In genomic region chr16:10944249-10945064, GRCh38 we compare ENCODE assay signal across 8 cellular contexts. TPM values are rescaled to one million over a fixed set of nuclear protein-coding genes. Genes with fewer than 3 reads are reported as not detected.
DNase-seq lines count a peak whose midpoint lies in the region; FAIRE-seq and TF ChIP-seq lines count a peak whose summit lies in the region.

TSS of gene CLEC16A (plus strand) at chr16:10944564. CDS start at chr16:10944718, 154 bp downstream.

- H2BK120ac ChIP-seq in neuronal stem cell (ENCODE audit: low read depth, low read length), result no peak within 1 kb of the TSS

- H2AK5ac ChIP-seq in neuronal stem cell (ENCODE audit: low read depth, low read length), result no peak within 1 kb of the TSS

- H3K36me3 Mint-ChIP-seq in HFFc6 (ENCODE audit: low read depth), result peaks cover 11% of the 10 kb centered on the region

- peak within 1 kb of the TSS; percentile 21 for H2BK5ac ChIP-seq in neuronal stem cell (ENCODE audit: low read length)

- no peak for FAIRE-seq in frontal cortex (lab: Jason Lieb, UNC)

- no peak within 1 kb of the TSS for H4K8ac ChIP-seq in neuronal stem cell (ENCODE audit: low read depth, low read length)

- H3K14ac ChIP-seq in neuronal stem cell (ENCODE audit: low read length), result peak within 1 kb of the TSS; percentile 82

- DNase-seq in GM04504 (ENCODE audit: low read depth) (peak; percentile 91), HFFc6 (peak; percentile 97), NB4 (ENCODE audit: low read depth) (peak; percentile 96), SK-N-DZ (ENCODE audit: low spot score) (peak; percentile 94), frontal cortex (ENCODE audit: low spot score in 2 of 2) (peak; percentile 96 to 98), neuronal stem cell (ENCODE audit: low spot score) (peak; percentile 93)
- peak; percentile 96 for DNase-seq in activated naive CD4-positive, alpha-beta T cell treated with Interleukin-2 at 50 U/mL for 16 hours

- H3K27ac Mint-ChIP-seq in HFFc6, result peak within 1 kb of the TSS; percentile 70

- peaks cover 3% of the 10 kb centered on the region for H3K27me3 Mint-ChIP-seq in HFFc6 (ENCODE audit: insufficient read depth)

- peaks cover 77% of the 10 kb centered on the region for H3K4me1 Mint-ChIP-seq in HFFc6 (ENCODE audit: low read depth)

- peaks cover 8% of the 10 kb centered on the region for H3K79me1 ChIP-seq in neuronal stem cell (ENCODE audit: low read depth, low read length)

- no peaks in the 10 kb centered on the region for H3K9me3 Mint-ChIP-seq in HFFc6

- peak within 1 kb of the TSS; percentile 94 for H3K18ac ChIP-seq in neuronal stem cell (ENCODE audit: low read length)

- WGBS in neuronal stem cell (ENCODE audit: extremely low coverage in 2 of 2, insufficient read length in 2 of 2, insufficient replicate concordance in 1 of 2), 2 donors, result no CpG with 5 or more reads among the region's 86 CpGs

- H4K91ac ChIP-seq in neuronal stem cell (ENCODE audit: low read depth, low read length, poor library complexity), result no peak within 1 kb of the TSS

- peak within 1 kb of the TSS; percentile 66 for H3K4me2 ChIP-seq in neuronal stem cell (ENCODE audit: insufficient read depth, low read length, poor library complexity, severe bottlenecking)

- peak within 1 kb of the TSS; percentile 86 for H3K9ac ChIP-seq in neuronal stem cell (ENCODE audit: low read depth, low read length, poor library complexity)
- H3K9ac ChIP-seq in subcutaneous abdominal adipose tissue (ENCODE audit: low read length in 5 of 5), result peak within 1 kb of the TSS; percentile 35 to 88 (median 70)

- H2BK12ac ChIP-seq in neuronal stem cell (ENCODE audit: low read length), result no peak within 1 kb of the TSS

- H3K23ac ChIP-seq in neuronal stem cell (ENCODE audit: low read depth, low read length, poor library complexity), result peak within 1 kb of the TSS; percentile 67

- TF ChIP-seq CTCF in HFFc6 (IDR thresholded peaks at IDR 0.05) (peak; percentile 57), NB4 (IDR thresholded peaks at IDR 0.05; ENCODE audit: low read depth, low read length) (no peak)

- TF ChIP-seq POLR2A in NB4 (IDR thresholded peaks at IDR 0.05; ENCODE audit: extremely low read depth, insufficient read length), result no peak

- peaks cover 2 to 12% of the 10 kb centered on the region in 2 donors for H3K36me3 ChIP-seq in neuronal stem cell (replicated peaks in 1 of 2; ENCODE audit: control insufficient read depth in 2 of 2, insufficient read depth in 2 of 2, low read length in 2 of 2)
- peaks cover 0 to 3% (median 0%) of the 10 kb centered on the region in 5 donors for H3K36me3 ChIP-seq in subcutaneous abdominal adipose tissue (ENCODE audit: control insufficient read depth in 5 of 5, insufficient read depth in 5 of 5, low read length in 5 of 5)

- H3K4me1 ChIP-seq in neuronal stem cell (ENCODE audit: control insufficient read depth in 2 of 2, insufficient read depth in 1 of 2, low read depth in 1 of 2, low read length in 2 of 2) (peaks cover 25 to 34% of the 10 kb centered on the region in 2 donors), subcutaneous abdominal adipose tissue (ENCODE audit: control insufficient read depth in 5 of 5, insufficient read depth in 5 of 5, low read length in 5 of 5) (peaks cover 21 to 67% (median 61%) of the 10 kb centered on the region in 5 donors)

- no peak within 1 kb of the TSS for H2BK15ac ChIP-seq in neuronal stem cell (ENCODE audit: low read length)

- peak within 1 kb of the TSS; percentile 92 for H3K4me3 Mint-ChIP-seq in HFFc6

- H3K9me3 ChIP-seq in neuronal stem cell (replicated peaks in 1 of 2; ENCODE audit: control insufficient read depth in 2 of 2, insufficient read depth in 1 of 2, low read depth in 1 of 2, low read length in 2 of 2) (no peaks in the 10 kb centered on the region), subcutaneous abdominal adipose tissue (ENCODE audit: control insufficient read depth in 5 of 5, low read length in 5 of 5) (no peaks in the 10 kb centered on the region)

- peak within 1 kb of the TSS; percentile 65 for H3K4me3 ChIP-seq in NB4 (ENCODE audit: low read depth, low read length)
- peak within 1 kb of the TSS; percentile 72 to 97 for H3K4me3 ChIP-seq in neuronal stem cell (ENCODE audit: low read length in 2 of 2)
- peak within 1 kb of the TSS; percentile 80 to 86 (median 83) for H3K4me3 ChIP-seq in subcutaneous abdominal adipose tissue (ENCODE audit: low read depth in 1 of 5, low read length in 5 of 5)

- H2AFZ ChIP-seq in neuronal stem cell (ENCODE audit: low read length), result peak within 1 kb of the TSS; percentile 92

- H3K27me3 ChIP-seq in neuronal stem cell (ENCODE audit: control insufficient read depth in 3 of 3, insufficient read depth in 3 of 3, low read depth in 1 of 3, low read length in 3 of 3) (peaks cover 0 to 3% (median 0%) of the 10 kb centered on the region in 3 experiments), subcutaneous abdominal adipose tissue (ENCODE audit: control insufficient read depth in 5 of 5, insufficient read depth in 4 of 5, low read length in 5 of 5) (no peaks in the 10 kb centered on the region)

- no peak within 1 kb of the TSS for H3K4ac ChIP-seq in neuronal stem cell (ENCODE audit: low read length)

- H3K27ac ChIP-seq in neuronal stem cell (replicated peaks; ENCODE audit: low read length) (no peak within 1 kb of the TSS), subcutaneous abdominal adipose tissue (ENCODE audit: low read depth, low read length) (peak within 1 kb of the TSS; percentile 54)

RNA-seq across cellular contexts. Expression of gene CLEC16A, which starts in this region (rescaled TPM):
- 10 to 100 TPM; 19.4 to 23.2 (median 21.2) TPM for total RNA-seq in HFFc6 (2021; fragmentation: NEBNext Ultra II Directional; extraction: Animal tissue kit (Norgen Biotek cat#: 25700))
- 7.4 and 10.1 TPM in 2 replicates for polyA plus RNA-seq in SK-N-DZ (2014; cell fraction: cytosol; rRNA removed)
- polyA plus RNA-seq in SK-N-DZ (2014; cell fraction: nucleus; rRNA removed), result 7.2 and 9.7 TPM in 2 replicates
- total RNA-seq in frontal cortex, result 31.4 TPM
- 7.1 TPM for polyA plus RNA-seq in neuronal stem cell (2013, experiment 1 of 2)
- polyA plus RNA-seq in neuronal stem cell (2013, experiment 2 of 2), result 6.7 TPM
